ENCODE assay signal across 17 cellular contexts in the genomic region with DNA sequence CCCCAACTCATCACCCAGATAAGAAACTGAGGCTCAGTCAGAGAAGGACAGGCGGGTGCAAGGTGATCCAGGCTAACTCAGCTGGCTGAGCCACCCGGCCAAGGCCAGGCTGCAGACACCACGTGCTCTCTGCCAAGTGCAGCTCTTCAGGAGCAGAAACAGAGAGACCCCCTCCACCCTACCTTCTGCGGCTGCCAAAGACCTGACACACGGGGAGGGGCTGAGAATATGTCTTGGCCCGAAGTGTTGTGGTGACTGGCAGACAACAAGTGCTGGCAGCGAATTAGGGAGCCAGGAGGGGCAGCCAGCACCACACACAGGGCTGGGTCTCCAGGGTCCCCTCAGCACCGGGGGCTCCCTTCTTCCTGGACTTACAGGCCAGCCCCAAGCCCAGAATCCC.
"Had no signal": no experiment of that assay in that cellular context is flagged by ENCODE, and none has a peak within 500 bp of the region (broad histone marks: within the 10 kb centered on the region; RNA-seq: fewer than 3 reads in every experiment).

No MANE protein-coding gene starts in this region.

- H3K36me3 ChIP-seq: breast epithelium had no signal

- H3K27me3 Mint-ChIP-seq: activated B cell treated with CpG ODN at 0.5 μM for 24 hours; activated CD4-positive, alpha-beta T cell treated with anti-CD3 and anti-CD28 coated beads, Interleukin-2, amount 10 ng/mL, durations not matched to agents 24 days and 14 days; naive thymus-derived CD8-positive, alpha-beta T cell; stimulated activated naive CD8-positive, alpha-beta T cell treated with anti-CD3 and anti-CD28 coated beads, Interleukin-15, Interleukin-2, amounts not matched to agents 100 ng/mL and 50 ng/mL, for 24 hours had no signal

- H3K4me3 Mint-ChIP-seq: activated B cell treated with CpG ODN at 0.5 μM for 24 hours; activated CD4-positive, alpha-beta T cell treated with anti-CD3 and anti-CD28 coated beads, Interleukin-2, amount 10 ng/mL, durations not matched to agents 24 days and 14 days; activated T-helper 1 cell treated with anti-CD3 and anti-CD28 coated beads, Interleukin-12 subunit alpha, Interleukin-12 subunit beta, Interleukin-2, Interleukin-4 antibody, amounts not matched to agents 30 ng/mL and 10 ng/mL and 1 ng/mL, durations not matched to agents 14 hours and 24 hours and 36 hours; endodermal cell; stimulated activated naive CD8-positive, alpha-beta T cell treated with anti-CD3 and anti-CD28 coated beads, Interleukin-15, Interleukin-2, amounts not matched to agents 100 ng/mL and 50 ng/mL, for 24 hours had no signal

- DNase-seq: activated B cell treated with CpG ODN at 0.5 μM for 24 hours; activated CD4-positive, alpha-beta T cell treated with anti-CD3 and anti-CD28 coated beads, Interleukin-2, amount 10 ng/mL, durations not matched to agents 24 days and 14 days; activated naive CD4-positive, alpha-beta T cell; endodermal cell; head of caudate nucleus; left colon; mesenchymal stem cell; naive thymus-derived CD8-positive, alpha-beta T cell; occipital lobe; stimulated activated CD4-positive, alpha-beta T cell treated with anti-CD3 and anti-CD28 coated beads, Interleukin-4, amount 100 ng/mL, for 24 hours; stimulated activated CD8-positive, alpha-beta memory T cell treated with anti-CD3 and anti-CD28 coated beads, Interleukin-4, amount 100 ng/mL, for 48 hours; SW 1271; testis had no signal

- ATAC-seq: left colon; naive thymus-derived CD8-positive, alpha-beta T cell had no signal

- H3K9me3 ChIP-seq: testis had no signal

- H3K27ac ChIP-seq: breast epithelium, skin epidermis, testis had no signal

- H3K27ac Mint-ChIP-seq: activated CD4-positive, alpha-beta T cell treated with anti-CD3 and anti-CD28 coated beads, Interleukin-2, amount 10 ng/mL, durations not matched to agents 24 days and 14 days; activated T-helper 1 cell treated with anti-CD3 and anti-CD28 coated beads, Interleukin-12 subunit alpha, Interleukin-12 subunit beta, Interleukin-2, Interleukin-4 antibody, amounts not matched to agents 30 ng/mL and 10 ng/mL and 1 ng/mL, durations not matched to agents 14 hours and 24 hours and 36 hours had no signal

- H3K27me3 ChIP-seq: breast epithelium, testis had no signal

- H3K4me3 ChIP-seq: breast epithelium, skin epidermis, testis had no signal

- H3K4me1 ChIP-seq: breast epithelium, testis had no signal
